21 cellular contexts compared by ENCODE assay signal in genomic region chr7:116902811-116903210, GRCh38.
"Had no signal": no experiment of that assay in that cellular context is flagged by ENCODE, and none has a peak within 500 bp of the region (broad histone marks: within the 10 kb centered on the region; RNA-seq: fewer than 3 reads in every experiment).

No MANE protein-coding gene starts in this region.

- H3K4me3 Mint-ChIP-seq: dendritic cell treated with granulocyte-macrophage colony-stimulating factor and Interleukin-4, amounts not matched to agents 40 ng/mL and 50 ng/mL, for 4 days; naive B cell; type B pancreatic cell had no signal

- H3K27me3 Mint-ChIP-seq: dendritic cell treated with granulocyte-macrophage colony-stimulating factor and Interleukin-4, amounts not matched to agents 40 ng/mL and 50 ng/mL, for 4 days; naive B cell; type B pancreatic cell had no signal

- H3K36me3 ChIP-seq: uterus had no signal

- DNase-seq: erythroblast; foreskin melanocyte; heart left ventricle; hippocampal formation; left colon; left ventricle myocardium superior; mesendoderm; naive B cell; posterior cingulate gyrus; sigmoid colon; stimulated activated CD4-positive, alpha-beta T cell treated with anti-CD3 and anti-CD28 coated beads, Interleukin-2, amount 100 ng/mL, for 24 hours; stimulated activated CD4-positive, alpha-beta T cell treated with anti-CD3 and anti-CD28 coated beads, Interleukin-4, amount 100 ng/mL, for 4 hours; stimulated activated naive CD4-positive, alpha-beta T cell; stomach; substantia nigra; uterus had no signal

- H3K27me3 ChIP-seq: heart left ventricle, right atrium auricular region, sigmoid colon, stomach, uterus had no signal

- H3K4me3 ChIP-seq: heart left ventricle, right atrium auricular region, sigmoid colon, skin epidermis, stomach, thoracic aorta, uterus had no signal

- H3K27ac Mint-ChIP-seq: dendritic cell treated with granulocyte-macrophage colony-stimulating factor and Interleukin-4, amounts not matched to agents 40 ng/mL and 50 ng/mL, for 4 days; type B pancreatic cell had no signal

- H3K9me3 ChIP-seq: right atrium auricular region, sigmoid colon, stomach, thoracic aorta, uterus had no signal

- H3K9me3 Mint-ChIP-seq: type B pancreatic cell had no signal

- H3K27ac ChIP-seq: heart left ventricle, right atrium auricular region, sigmoid colon, skin epidermis, stomach, thoracic aorta, uterus had no signal

- H3K4me1 ChIP-seq: uterus had no signal
